ENCODE assay signal across 37 cellular contexts in the genomic region with DNA sequence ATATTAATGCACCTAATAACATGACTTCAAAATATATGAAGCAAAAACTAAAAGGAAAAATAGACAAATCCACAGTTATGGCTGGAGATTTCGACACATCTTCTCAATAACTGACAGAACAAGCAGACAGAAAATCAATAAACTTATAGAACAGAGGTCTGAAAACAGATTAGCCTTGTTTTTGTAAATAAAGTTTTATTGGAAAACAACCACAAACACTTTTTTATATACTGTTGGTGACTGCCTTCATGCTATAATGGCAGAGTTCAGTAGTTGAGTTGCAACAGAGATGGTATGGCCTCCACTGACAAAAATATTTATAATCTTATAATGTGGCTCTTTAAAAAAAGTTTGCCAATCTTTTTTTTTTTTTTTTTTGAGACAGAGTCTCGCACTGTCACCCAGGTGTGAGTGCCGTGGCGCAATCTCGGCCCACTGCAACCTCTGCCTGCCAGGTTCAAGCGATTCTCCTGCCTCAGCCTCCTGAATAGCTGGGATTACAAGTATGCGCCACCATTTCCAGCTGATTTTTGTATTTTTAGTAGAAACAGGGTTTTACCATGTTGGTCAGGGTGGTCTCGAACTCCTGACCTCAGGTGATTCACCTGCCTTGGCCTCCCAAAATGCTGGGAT. TPM values are rescaled to one million over a fixed set of nuclear protein-coding genes. Genes with fewer than 3 reads are reported as not detected.
"Had no signal": no experiment of that assay in that cellular context is flagged by ENCODE, and none has a peak within 500 bp of the region (broad histone marks: within the 10 kb centered on the region; RNA-seq: fewer than 3 reads in every experiment).

No MANE protein-coding gene starts in this region.

- H3K4me3 Mint-ChIP-seq: activated B cell treated with CpG ODN at 0.5 μM for 24 hours; activated CD4-positive, alpha-beta memory T cell treated with anti-CD3 and anti-CD28 coated beads for 36 hours; activated CD4-positive, alpha-beta T cell treated with anti-CD3 and anti-CD28 coated beads, Interleukin-2, amount 10 ng/mL, durations not matched to agents 24 days and 14 days; activated CD8-positive, alpha-beta T cell treated with anti-CD3 and anti-CD28 coated beads for 36 hours; activated naive CD4-positive, alpha-beta T cell treated with anti-CD3 and anti-CD28 coated beads for 36 hours; activated naive CD8-positive, alpha-beta T cell treated with anti-CD3 and anti-CD28 coated beads, Interleukin-2, amount 10 ng/mL, durations not matched to agents 7 days and 5 days; activated naive CD8-positive, alpha-beta T cell treated with anti-CD3 and anti-CD28 coated beads, Interleukin-2, amount 50 U/mL, for 24 hours; activated T-cell treated with anti-CD3 and anti-CD28 coated beads, Interleukin-2, amount 50 U/mL, for 4 hours; activated T-cell treated with anti-CD3 and anti-CD28 coated beads, Interleukin-2, amount 50 U/mL, for 72 hours; activated T-helper 1 cell treated with anti-CD3 and anti-CD28 coated beads, Interleukin-12 subunit alpha, Interleukin-12 subunit beta, Interleukin-2, Interleukin-4 antibody, amounts not matched to agents 30 ng/mL and 10 ng/mL and 1 ng/mL, durations not matched to agents 14 hours and 24 hours and 36 hours; activated T-helper 17 cell treated with anti-CD3 and anti-CD28 coated beads, Interleukin-2, amount 50 U/mL, for 72 hours; brain; central memory CD8-positive, alpha-beta T cell; T-helper 1 cell treated with Interleukin-12 subunit alpha and Interleukin-12 subunit beta and Interleukin-4 antibody, amounts not matched to agents 30 μg/mL and 1 μg/mL, for 36 hours; T-helper 2 cell treated with Interferon-gamma antibody and Interleukin-4, amounts not matched to agents 5 μg/mL and 100 μg/mL, for 36 hours had no signal

- H3K27ac ChIP-seq: ascending aorta, cardiac muscle cell, VCaP had no signal

- H3K4me1 ChIP-seq: ascending aorta had no signal

- ATAC-seq: activated CD8-positive, alpha-beta T cell treated with anti-CD3 and anti-CD28 coated beads for 36 hours; activated naive CD4-positive, alpha-beta T cell treated with anti-CD3 and anti-CD28 coated beads, Interleukin-2, amount 50 U/mL, for 72 hours; activated naive CD8-positive, alpha-beta T cell treated with anti-CD3 and anti-CD28 coated beads, Interleukin-2, amount 50 U/mL, for 24 hours; activated T-cell treated with anti-CD3 and anti-CD28 coated beads, Interleukin-2, amount 50 U/mL, for 4 hours; activated T-cell treated with anti-CD3 and anti-CD28 coated beads, Interleukin-2, amount 50 U/mL, for 72 hours; activated T-helper 17 cell treated with anti-CD3 and anti-CD28 coated beads, Interleukin-2, amount 50 U/mL, for 72 hours had no signal

- H3K4me3 ChIP-seq: ascending aorta, cardiac muscle cell had no signal

- DNase-seq: activated B cell treated with CpG ODN at 0.5 μM for 24 hours; activated CD4-positive, alpha-beta memory T cell treated with anti-CD3 and anti-CD28 coated beads for 36 hours; activated CD4-positive, alpha-beta T cell treated with anti-CD3 and anti-CD28 coated beads for 4 hours; activated CD4-positive, alpha-beta T cell treated with anti-CD3 and anti-CD28 coated beads, Interleukin-2, amount 10 ng/mL, durations not matched to agents 24 days and 14 days; activated CD4-positive, alpha-beta T cell treated with anti-CD3 and anti-CD28 coated beads, Interleukin-2, amount 50 U/mL, for 1 hour; activated CD4-positive, alpha-beta T cell treated with anti-CD3 and anti-CD28 coated beads, Interleukin-2, amount 50 U/mL, for 4 hours; activated CD4-positive, CD25-positive, alpha-beta regulatory T cell treated with anti-CD3 and anti-CD28 coated beads, Interleukin-2, amount 50 U/mL, for 72 hours; activated CD8-positive, alpha-beta T cell treated with anti-CD3 and anti-CD28 coated beads for 36 hours; activated effector memory CD4-positive, alpha-beta T cell treated with anti-CD3 and anti-CD28 coated beads, Interleukin-2, amount 50 U/mL, for 16 hours; activated gamma-delta T cell treated with Interleukin-2 at 50 U/mL for 16 hours; activated naive CD4-positive, alpha-beta T cell; activated naive CD4-positive, alpha-beta T cell treated with anti-CD3 and anti-CD28 coated beads for 36 hours; activated naive CD4-positive, alpha-beta T cell treated with anti-CD3 and anti-CD28 coated beads, Interleukin-2, amount 50 U/mL, for 16 hours; activated naive CD8-positive, alpha-beta T cell treated with anti-CD3 and anti-CD28 coated beads, Interleukin-2, amount 10 ng/mL, durations not matched to agents 7 days and 5 days; activated naive CD8-positive, alpha-beta T cell treated with anti-CD3 and anti-CD28 coated beads, Interleukin-2, amount 50 U/mL, for 24 hours; activated T-cell treated with anti-CD3 and anti-CD28 coated beads for 4 hours; activated T-cell treated with anti-CD3 and anti-CD28 coated beads, Interleukin-2, amount 50 U/mL, for 1 hour; activated T-cell treated with anti-CD3 and anti-CD28 coated beads, Interleukin-2, amount 50 U/mL, for 4 hours; activated T-cell treated with anti-CD3 and anti-CD28 coated beads, Interleukin-2, amount 50 U/mL, for 72 hours; amygdala; anterior cingulate cortex; caudate nucleus; cerebellar nuclear complex; T-helper 1 cell; T-helper 2 cell; T-helper 9 cell had no signal

- H3K27me3 ChIP-seq: ascending aorta, cardiac muscle cell had no signal

- H3K36me3 Mint-ChIP-seq: activated CD4-positive, alpha-beta memory T cell treated with anti-CD3 and anti-CD28 coated beads for 36 hours; activated naive CD8-positive, alpha-beta T cell treated with anti-CD3 and anti-CD28 coated beads, Interleukin-2, amount 10 ng/mL, durations not matched to agents 7 days and 5 days; brain had no signal

- H3K27ac Mint-ChIP-seq: activated B cell treated with CpG ODN at 0.5 μM for 24 hours; activated CD4-positive, alpha-beta memory T cell treated with anti-CD3 and anti-CD28 coated beads for 36 hours; activated CD4-positive, alpha-beta T cell treated with anti-CD3 and anti-CD28 coated beads, Interleukin-2, amount 10 ng/mL, durations not matched to agents 24 days and 14 days; activated CD8-positive, alpha-beta T cell treated with anti-CD3 and anti-CD28 coated beads for 36 hours; activated naive CD4-positive, alpha-beta T cell treated with anti-CD3 and anti-CD28 coated beads for 36 hours; activated naive CD4-positive, alpha-beta T cell treated with anti-CD3 and anti-CD28 coated beads, Interleukin-2, amount 50 U/mL, for 72 hours; activated naive CD8-positive, alpha-beta T cell treated with anti-CD3 and anti-CD28 coated beads, Interleukin-2, amount 10 ng/mL, durations not matched to agents 7 days and 5 days; activated naive CD8-positive, alpha-beta T cell treated with anti-CD3 and anti-CD28 coated beads, Interleukin-2, amount 50 U/mL, for 24 hours; activated T-cell treated with anti-CD3 and anti-CD28 coated beads, Interleukin-2, amount 50 U/mL, for 72 hours; activated T-helper 1 cell treated with anti-CD3 and anti-CD28 coated beads, Interleukin-12 subunit alpha, Interleukin-12 subunit beta, Interleukin-2, Interleukin-4 antibody, amounts not matched to agents 30 ng/mL and 10 ng/mL and 1 ng/mL, durations not matched to agents 14 hours and 24 hours and 36 hours; activated T-helper 17 cell treated with anti-CD3 and anti-CD28 coated beads, Interleukin-2, amount 50 U/mL, for 72 hours; brain; T-helper 1 cell treated with Interleukin-12 subunit alpha and Interleukin-12 subunit beta and Interleukin-4 antibody, amounts not matched to agents 30 μg/mL and 1 μg/mL, for 36 hours; T-helper 2 cell treated with Interferon-gamma antibody and Interleukin-4, amounts not matched to agents 5 μg/mL and 100 μg/mL, for 36 hours had no signal

- FAIRE-seq: bronchial epithelial cell had no signal

- H3K36me3 ChIP-seq: ascending aorta, cardiac muscle cell had no signal

- H3K4me1 Mint-ChIP-seq: activated B cell treated with CpG ODN at 0.5 μM for 24 hours; activated naive CD8-positive, alpha-beta T cell treated with anti-CD3 and anti-CD28 coated beads, Interleukin-2, amount 50 U/mL, for 24 hours; activated T-helper 17 cell treated with anti-CD3 and anti-CD28 coated beads, Interleukin-2, amount 50 U/mL, for 72 hours had no signal

- H3K9me3 Mint-ChIP-seq: activated naive CD8-positive, alpha-beta T cell treated with anti-CD3 and anti-CD28 coated beads, Interleukin-2, amount 10 ng/mL, durations not matched to agents 7 days and 5 days; activated naive CD8-positive, alpha-beta T cell treated with anti-CD3 and anti-CD28 coated beads, Interleukin-2, amount 50 U/mL, for 24 hours had no signal

RNA-seq across cellular contexts. Expression of a gene that starts 52.2 kb away (rescaled TPM):
- total RNA-seq: activated B cell treated with CpG ODN at 0.5 μM for 24 hours; activated CD4-positive, alpha-beta memory T cell treated with anti-CD3 and anti-CD28 coated beads for 36 hours; activated CD4-positive, alpha-beta T cell treated with anti-CD3 and anti-CD28 coated beads, Interleukin-2, amount 10 ng/mL, durations not matched to agents 24 days and 14 days; activated CD8-positive, alpha-beta T cell treated with anti-CD3 and anti-CD28 coated beads for 36 hours; activated naive CD8-positive, alpha-beta T cell treated with anti-CD3 and anti-CD28 coated beads, Interleukin-2, amount 10 ng/mL, durations not matched to agents 7 days and 5 days had no signal
